Comparison of ENCODE assay signal across 15 cellular contexts in the genomic region with DNA sequence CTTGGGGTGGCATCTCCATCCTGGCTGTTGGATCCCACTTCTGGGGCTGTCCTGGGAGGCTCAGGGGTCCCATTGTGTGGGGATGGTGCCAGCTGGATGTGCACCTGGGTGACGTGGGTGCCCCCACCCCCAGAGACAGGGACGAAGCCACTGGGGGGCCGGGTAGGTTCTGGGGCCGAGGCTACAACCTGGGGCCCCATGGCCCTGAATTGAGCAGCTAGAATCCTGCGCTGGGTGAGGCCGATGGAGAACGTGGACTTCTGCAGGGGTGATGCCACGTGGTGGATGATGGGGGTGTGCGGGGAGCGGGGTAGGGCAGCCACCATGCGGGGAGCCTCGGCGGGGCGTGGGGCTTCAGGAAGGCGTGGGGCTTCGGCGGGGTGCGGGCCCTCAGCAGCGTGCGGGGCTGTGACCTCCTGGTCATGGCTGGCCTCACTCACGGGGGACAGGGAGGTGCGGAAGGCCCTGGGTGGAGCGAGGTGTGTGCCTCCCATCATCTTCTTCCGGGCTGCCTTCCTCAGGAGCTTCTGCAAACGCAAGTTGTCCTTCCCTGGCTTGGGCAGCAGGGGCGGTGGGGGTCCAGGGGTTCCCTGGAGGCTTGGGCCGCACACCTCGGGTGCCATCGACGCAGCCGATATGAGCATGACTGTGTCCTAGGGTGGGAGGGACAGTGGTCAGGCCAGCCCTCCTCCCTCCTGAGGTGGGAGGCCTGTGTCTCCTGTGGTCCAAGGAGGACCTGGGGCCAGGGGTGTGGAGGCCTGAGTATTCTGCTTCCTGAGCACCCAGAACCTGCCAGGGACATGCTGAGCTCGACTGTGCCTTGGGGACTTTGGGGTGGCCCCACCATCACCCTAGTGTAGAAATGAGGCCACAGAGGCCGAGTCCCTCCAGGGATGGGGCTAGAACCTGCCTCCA. TPM values are rescaled to one million over a fixed set of nuclear protein-coding genes. Genes with fewer than 3 reads are reported as not detected.
DNase-seq lines count a peak whose midpoint lies in the region; ATAC-seq, FAIRE-seq and TF ChIP-seq lines count a peak whose summit lies in the region.
"Had no signal": no experiment of that assay in that cellular context is flagged by ENCODE, and none has a peak within 500 bp of the region (broad histone marks: within the 10 kb centered on the region; RNA-seq: fewer than 3 reads in every experiment).

No MANE protein-coding gene starts in this region.

- peaks cover 31% of the 10 kb centered on the region for H3K4me1 Mint-ChIP-seq in CD4-positive, alpha-beta T cell (ENCODE audit: low read depth)

- FAIRE-seq in HTR-8/SVneo (lab: Jason Lieb, UNC) = no peak

- peak in 1 of 10 experiments; percentile 34 for DNase-seq in CD4-positive, alpha-beta T cell
- DNase-seq in GM20000 (ENCODE audit: low spot score) (peak; percentile 47), adrenal gland (peak in 3 of 7 donors; percentile 30 to 50 (median 33)), sciatic nerve (ENCODE audit: low spot score) (peak; percentile 58), HTR-8/SVneo (ENCODE audit: insufficient read length, low spot score) (no peak), DMS 273 (lab: John Stamatoyannopoulos, UW; ENCODE audit: unreplicated experiment) (no peak)
- DNase-seq: colonic mucosa, DMS79 treated with DMSO at 0.1 percent for 48 hours, foreskin fibroblast, IMR-90, kidney glomerular epithelial cell had no signal

- H3K27ac ChIP-seq in CD4-positive, alpha-beta T cell (ENCODE audit: low read depth, low read length) = peak overlapping the region; percentile 64
- peak overlapping the region in 3 of 5 donors; percentile 25 to 62 (median 34) for H3K27ac ChIP-seq in adrenal gland
- H3K27ac ChIP-seq: colonic mucosa, ovary, upper lobe of left lung had no signal

- ATAC-seq in CD4-positive, alpha-beta T cell (ENCODE audit: poor library complexity) = peak; percentile 7
- ATAC-seq in sciatic nerve = no peak
- ATAC-seq in GM19397 (IDR thresholded peaks at IDR 0.05; ENCODE audit: unreplicated experiment) = no peak

- no peak for TF ChIP-seq POLR2A in adrenal gland (IDR thresholded peaks at IDR 0.05)

- 68 to 76% (median 73%) methylated on average over 17 to 33 of the region's 33 CpGs for WGBS in adrenal gland, 4 donors

- H3K9me3 Mint-ChIP-seq in CD4-positive, alpha-beta T cell = no peaks in the 10 kb centered on the region

- H3K36me3 Mint-ChIP-seq in CD4-positive, alpha-beta T cell (ENCODE audit: low read depth) = peaks cover 11% of the 10 kb centered on the region

- no peaks in the 10 kb centered on the region for H3K9me3 ChIP-seq in CD4-positive, alpha-beta T cell (ENCODE audit: control insufficient read depth, low read length)
- H3K9me3 ChIP-seq in adrenal gland (replicated peaks in 1 of 3) = no peaks in the 10 kb centered on the region
- H3K9me3 ChIP-seq: colonic mucosa, ovary, upper lobe of left lung had no signal

- H3K4me3 Mint-ChIP-seq in CD4-positive, alpha-beta T cell = peak overlapping the region; percentile 74

- H3K4me3 ChIP-seq in adrenal gland = no peak overlapping the region
- H3K4me3 ChIP-seq: colonic mucosa, ovary, upper lobe of left lung had no signal

- POLR2A ChIA-PET in CD4-positive, alpha-beta T cell (lab: Charles Lee) = interaction anchor here (1.3 to 5.2 kb wide), 7 partner anchors 8 to 40 kb away, joined by 5 to 40 read pairs (median 10); a partner anchor contains a TSS

- H3K4me1 ChIP-seq in adrenal gland (replicated peaks in 1 of 2) = no peaks in the 10 kb centered on the region
- H3K4me1 ChIP-seq: colonic mucosa had no signal

- no peaks in the 10 kb centered on the region for H3K27me3 ChIP-seq in CD4-positive, alpha-beta T cell (ENCODE audit: control insufficient read depth, insufficient read depth, low read length)
- H3K27me3 ChIP-seq in adrenal gland = no peaks in the 10 kb centered on the region
- H3K27me3 ChIP-seq: colonic mucosa, ovary, upper lobe of left lung had no signal

- no peak for TF ChIP-seq CTCF in CD4-positive, alpha-beta T cell (IDR thresholded peaks at IDR 0.05)
- TF ChIP-seq CTCF in GM20000 (IDR thresholded peaks at IDR 0.05; ENCODE audit: extremely low read depth, missing control alignments) (no peak), adrenal gland (IDR thresholded peaks at IDR 0.05) (no peak)

- no peaks in the 10 kb centered on the region for H3K27me3 Mint-ChIP-seq in CD4-positive, alpha-beta T cell

- intact Hi-C loops in CD4-positive, alpha-beta T cell (cut with DNase I, micrococcal nuclease) = loop anchor here in 1 of 2 experiments (2.0 kb wide), 1 partner anchor 37 kb away; a partner anchor contains a TSS
- intact Hi-C loops in adrenal gland (cut with DNase I) = loop anchor here in 1 of 2 donors (10.0 kb wide), 1 partner anchor 55 kb away; a partner anchor contains a TSS
- intact Hi-C loops in sciatic nerve (cut with DNase I) = no loop called here

- CTCF ChIA-PET in CD4-positive, alpha-beta T cell (lab: Charles Lee) = no interaction called here

- peaks cover 0 to 37% of the 10 kb centered on the region in 2 donors for H3K36me3 ChIP-seq in adrenal gland (replicated peaks in 1 of 2)
- H3K36me3 ChIP-seq: colonic mucosa, ovary, upper lobe of left lung had no signal

- H3K27ac Mint-ChIP-seq in CD4-positive, alpha-beta T cell = peak overlapping the region; percentile 85

RNA-seq across cellular contexts. Expression of a gene that starts 1.5 kb away (rescaled TPM):
- total RNA-seq in CD4-positive, alpha-beta T cell = not detected
- total RNA-seq in adrenal gland (under 1 TPM in 4 of 8 donors, not detected in 4; 0.07 to 0.30 (median 0.15) TPM), sciatic nerve (not detected)
- 1 to 10 TPM in 2 of 3 donors, not detected in 1; 1.1 to 2.3 TPM for polyA plus RNA-seq in adrenal gland
- total RNA-seq: colonic mucosa, IMR-90, OCI-LY7, ovary, upper lobe of left lung had no signal
- polyA plus RNA-seq: IMR-90 had no signal

RNA-seq across cellular contexts. Expression of a gene that starts 29.3 kb away (rescaled TPM):
- 10 to 100 TPM; 19.1 to 21.9 TPM for total RNA-seq in CD4-positive, alpha-beta T cell
- total RNA-seq in adrenal gland (1 to 10 TPM in 4 of 8 donors, under 1 TPM in 3, not detected in 1; 0.81 to 8.7 (median 3.4) TPM), sciatic nerve (35.6 TPM)
- 10 to 100 TPM in 1 of 3 donors, 1 to 10 TPM in 2; 1.0 to 10.6 (median 5.8) TPM for polyA plus RNA-seq in adrenal gland
- total RNA-seq: IMR-90 had no signal
- polyA plus RNA-seq: IMR-90 had no signal

RNA-seq across cellular contexts. Expression of a gene that starts 37.3 kb away (rescaled TPM):
- total RNA-seq in CD4-positive, alpha-beta T cell = 100 to 1,000 TPM; 228 to 232 TPM
- 100 to 1,000 TPM; 158 to 323 (median 250) TPM for total RNA-seq in adrenal gland
- polyA plus RNA-seq in adrenal gland = 1,000 to 10,000 TPM in 1 of 3 donors, 100 to 1,000 TPM in 2; 319 to 1,341 (median 324) TPM
- total RNA-seq in sciatic nerve = 89.6 TPM
- total RNA-seq: IMR-90 had no signal
- polyA plus RNA-seq: IMR-90 had no signal

RNA-seq across cellular contexts. Expression of a gene that starts 51.4 kb away (rescaled TPM):
- total RNA-seq in CD4-positive, alpha-beta T cell = under 1 TPM in 1 of 2 experiments, not detected in 1; 0.50 TPM
- total RNA-seq in adrenal gland = 1 to 10 TPM in 3 of 8 donors, under 1 TPM in 2, not detected in 3; 0.55 to 4.2 (median 1.4) TPM
- polyA plus RNA-seq in adrenal gland = 10 to 100 TPM in 2 of 3 donors, 1 to 10 TPM in 1; 1.9 to 21.8 (median 12.0) TPM
- not detected for total RNA-seq in sciatic nerve
- total RNA-seq: IMR-90 had no signal
- polyA plus RNA-seq: IMR-90 had no signal

RNA-seq across cellular contexts. Expression of a gene that starts 55.4 kb away (rescaled TPM):
- total RNA-seq in CD4-positive, alpha-beta T cell = not detected
- total RNA-seq in adrenal gland = 1 to 10 TPM in 1 of 8 donors, under 1 TPM in 1, not detected in 6; 0.61 to 1.2 TPM
- 1 to 10 TPM in 1 of 3 donors, under 1 TPM in 1, not detected in 1; 0.91 to 3.1 TPM for polyA plus RNA-seq in adrenal gland
- 1.1 TPM for total RNA-seq in sciatic nerve
- total RNA-seq: IMR-90, OCI-LY7 had no signal
- polyA plus RNA-seq: IMR-90, ovary had no signal

Comparison
In these comparisons a context has a peak if more than half of its experiments do, and no peak if none do; other contexts are left out.
1. DNase-seq: peak in GM20000 (single experiment) and sciatic nerve (single experiment); none in HTR-8/SVneo (single experiment) and DMS 273 (single experiment).